Comparison of ENCODE assay signal across 18 cellular contexts in genomic region chr1:197400522-197400902, GRCh38.
"Had no signal": no experiment of that assay in that cellular context is flagged by ENCODE, and none has a peak within 500 bp of the region (broad histone marks: within the 10 kb centered on the region; RNA-seq: fewer than 3 reads in every experiment).

No MANE protein-coding gene starts in this region.

- H3K4me2 ChIP-seq: neural progenitor cell had no signal

- H2AFZ ChIP-seq: neural progenitor cell had no signal

- H3K4me1 Mint-ChIP-seq: activated B cell treated with CpG ODN at 0.5 μM for 24 hours, naive B cell had no signal

- H3K4me1 ChIP-seq: foreskin keratinocyte, left ventricle myocardium inferior, neural progenitor cell had no signal

- H3K36me3 ChIP-seq: brain microvascular endothelial cell, left ventricle myocardium inferior, neural progenitor cell, ovary had no signal

- H3K9me3 Mint-ChIP-seq: activated B cell treated with CpG ODN at 0.5 μM for 24 hours; activated naive CD8-positive, alpha-beta T cell treated with anti-CD3 and anti-CD28 coated beads, Interleukin-2, amount 10 ng/mL, durations not matched to agents 7 days and 5 days; central memory CD8-positive, alpha-beta T cell; T-helper 1 cell treated with Interleukin-12 subunit alpha and Interleukin-12 subunit beta and Interleukin-4 antibody, amounts not matched to agents 30 μg/mL and 1 μg/mL, for 36 hours had no signal

- H3K9me3 ChIP-seq: ovary had no signal

- H3K27ac ChIP-seq: brain microvascular endothelial cell, coronary artery, foreskin keratinocyte, left ventricle myocardium inferior, neural progenitor cell, ovary had no signal

- H3K27me3 ChIP-seq: brain microvascular endothelial cell, neural progenitor cell, ovary had no signal

- H3K27ac Mint-ChIP-seq: activated B cell treated with CpG ODN at 0.5 μM for 24 hours; activated naive CD8-positive, alpha-beta T cell treated with anti-CD3 and anti-CD28 coated beads, Interleukin-2, amount 10 ng/mL, durations not matched to agents 7 days and 5 days; naive B cell; neural progenitor cell; T-helper 1 cell treated with Interleukin-12 subunit alpha and Interleukin-12 subunit beta and Interleukin-4 antibody, amounts not matched to agents 30 μg/mL and 1 μg/mL, for 36 hours had no signal

- DNase-seq: activated B cell treated with CpG ODN at 0.5 μM for 24 hours; activated CD4-positive, alpha-beta T cell treated with anti-CD3 and anti-CD28 coated beads, Interleukin-2, amount 50 U/mL, for 1 hour; activated gamma-delta T cell treated with Interleukin-2 at 50 U/mL for 16 hours; activated T-cell treated with anti-CD3 and anti-CD28 coated beads, Interleukin-2, amount 50 U/mL, for 4 hours; glutamatergic neuron; hypothalamus; left ventricle myocardium inferior; ovary; stimulated activated CD4-positive, alpha-beta T cell treated with anti-CD3 and anti-CD28 coated beads, Interleukin-12 subunit alpha, Interleukin-12 subunit beta, amount 100 ng/mL, for 4 hours; stimulated activated CD4-positive, alpha-beta T cell treated with anti-CD3 and anti-CD28 coated beads, Interleukin-2, amount 100 ng/mL, for 24 hours had no signal

- H3K36me3 Mint-ChIP-seq: activated naive CD8-positive, alpha-beta T cell treated with anti-CD3 and anti-CD28 coated beads, Interleukin-2, amount 10 ng/mL, durations not matched to agents 7 days and 5 days; naive B cell; neural progenitor cell had no signal

- H3K4me3 ChIP-seq: coronary artery, left ventricle myocardium inferior, neural progenitor cell, ovary had no signal

- H3K4me3 Mint-ChIP-seq: activated B cell treated with CpG ODN at 0.5 μM for 24 hours; activated T-cell treated with anti-CD3 and anti-CD28 coated beads, Interleukin-2, amount 50 U/mL, for 4 hours; central memory CD8-positive, alpha-beta T cell; naive B cell; neural progenitor cell; T-helper 1 cell treated with Interleukin-12 subunit alpha and Interleukin-12 subunit beta and Interleukin-4 antibody, amounts not matched to agents 30 μg/mL and 1 μg/mL, for 36 hours had no signal

- H3K27me3 Mint-ChIP-seq: activated B cell treated with CpG ODN at 0.5 μM for 24 hours had no signal

- H3K9ac ChIP-seq: neural progenitor cell had no signal
